In the genomic region with DNA sequence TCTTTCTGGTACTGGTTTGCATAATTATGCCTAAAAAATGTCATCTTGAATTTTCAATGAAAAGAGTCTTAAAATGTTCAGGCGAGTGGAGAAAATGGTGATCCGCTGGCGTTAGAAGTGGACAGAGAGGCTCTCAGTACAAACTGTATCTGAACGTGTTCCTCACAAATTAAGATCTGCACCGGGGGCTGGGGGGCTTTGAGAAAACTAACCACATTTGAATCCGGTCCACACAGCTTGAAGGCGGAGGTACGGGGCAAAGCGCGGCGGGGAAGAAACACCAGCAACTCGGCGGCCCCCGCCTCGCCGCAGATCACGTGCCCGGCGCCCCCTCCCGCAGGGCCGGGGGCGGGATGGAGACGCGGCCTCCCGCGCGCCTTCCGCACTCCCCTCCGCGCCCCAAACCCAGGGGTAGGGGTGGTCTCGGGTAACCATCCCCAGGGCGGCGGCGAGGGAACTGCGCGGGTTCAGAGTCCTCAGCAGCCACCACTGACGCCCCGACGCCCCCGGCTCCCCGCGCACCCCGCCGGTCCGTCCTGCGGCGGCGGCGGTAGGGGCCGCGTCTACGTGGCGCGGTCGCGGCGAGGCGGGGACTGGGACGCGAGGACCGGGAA, we compare ENCODE assay signal across 8 cellular contexts. TPM values are rescaled to one million over a fixed set of nuclear protein-coding genes. Genes with fewer than 3 reads are reported as not detected.
A peak's percentile ranks its signal among the peaks of the same experiment; 100 is the strongest.
DNase-seq lines count a peak whose midpoint lies in the region; ATAC-seq and TF ChIP-seq lines count a peak whose summit lies in the region.

No MANE protein-coding gene starts in this region.

- peak overlapping the region; percentile 67 for H3K4me3 ChIP-seq in effector memory CD4-positive, alpha-beta T cell (ENCODE audit: insufficient read depth, low read depth, low read length, poor library complexity, severe bottlenecking)

- POLR2A ChIA-PET in CD4-positive, alpha-beta T cell (lab: Charles Lee) = interaction anchor here (1.0 to 8.5 kb wide), 11 partner anchors 14 to 235 kb away, joined by 3 to 120 read pairs (median 5); a partner anchor contains a TSS
- POLR2A ChIA-PET in activated CD4-positive, alpha-beta T cell treated with anti-CD3 and anti-CD28 coated beads, Interleukin-2, amount 10 ng/mL, durations not matched to agents 7 days and 5 days (lab: Charles Lee) = interaction anchor here (0.7 kb wide), 1 partner anchor 50 kb away, joined by 3 read pairs; no protein-coding TSS in a partner anchor

- peak overlapping the region; percentile 88 for H3K27ac Mint-ChIP-seq in CD4-positive, alpha-beta T cell
- H3K27ac Mint-ChIP-seq in activated CD4-positive, alpha-beta T cell treated with anti-CD3 and anti-CD28 coated beads, Interleukin-2, amount 10 ng/mL, durations not matched to agents 7 days and 5 days = peak overlapping the region; percentile 94
- H3K27ac Mint-ChIP-seq in mesothelial cell of epicardium = peak overlapping the region; percentile 92
- peak overlapping the region; percentile 84 for H3K27ac Mint-ChIP-seq in stimulated activated effector memory CD8-positive, alpha-beta T cell treated with anti-CD3 and anti-CD28 coated beads, Interleukin-12 subunit alpha, Interleukin-12 subunit beta, amount 100 ng/mL, for 72 hours

- H3K4me1 Mint-ChIP-seq in CD4-positive, alpha-beta T cell (ENCODE audit: low read depth) = peaks cover 74% of the 10 kb centered on the region
- H3K4me1 Mint-ChIP-seq in activated CD4-positive, alpha-beta T cell treated with anti-CD3 and anti-CD28 coated beads, Interleukin-2, amount 10 ng/mL, durations not matched to agents 7 days and 5 days = peaks cover 71% of the 10 kb centered on the region
- H3K4me1 Mint-ChIP-seq in mesothelial cell of epicardium = peaks cover 54% of the 10 kb centered on the region
- peaks cover 42% of the 10 kb centered on the region for H3K4me1 Mint-ChIP-seq in stimulated activated effector memory CD8-positive, alpha-beta T cell treated with anti-CD3 and anti-CD28 coated beads, Interleukin-12 subunit alpha, Interleukin-12 subunit beta, amount 100 ng/mL, for 72 hours

- no peak for TF ChIP-seq CTCF in CD4-positive, alpha-beta T cell (IDR thresholded peaks at IDR 0.05)
- TF ChIP-seq CTCF in mesothelial cell of epicardium (IDR thresholded peaks at IDR 0.05; ENCODE audit: unreplicated experiment) = no peak

- H3K4me1 ChIP-seq in effector memory CD4-positive, alpha-beta T cell (ENCODE audit: control insufficient read depth, insufficient read depth, low read length, poor library complexity, severe bottlenecking) = peaks cover 41% of the 10 kb centered on the region

- peak overlapping the region; percentile 49 for H3K27ac ChIP-seq in CD4-positive, alpha-beta T cell (ENCODE audit: low read depth, low read length)
- H3K27ac ChIP-seq in effector memory CD4-positive, alpha-beta T cell (ENCODE audit: insufficient read depth, low read length, poor library complexity, severe bottlenecking) = peak overlapping the region; percentile 83

- H3K27me3 ChIP-seq in CD4-positive, alpha-beta T cell (ENCODE audit: control insufficient read depth, insufficient read depth, low read length) = no peaks in the 10 kb centered on the region
- no peaks in the 10 kb centered on the region for H3K27me3 ChIP-seq in effector memory CD4-positive, alpha-beta T cell (replicated peaks; ENCODE audit: control insufficient read depth, insufficient read depth, low read length, poor library complexity, severe bottlenecking)

- no peaks in the 10 kb centered on the region for H3K9me3 ChIP-seq in CD4-positive, alpha-beta T cell (ENCODE audit: control insufficient read depth, low read length)
- no peaks in the 10 kb centered on the region for H3K9me3 ChIP-seq in effector memory CD4-positive, alpha-beta T cell (ENCODE audit: control insufficient read depth, low read length)

- peak; percentile 15 to 56 (median 28) for DNase-seq in CD4-positive, alpha-beta T cell
- DNase-seq in LHCN-M2 (ENCODE audit: low read depth) = peak; percentile 18
- DNase-seq in activated CD4-positive, alpha-beta T cell treated with anti-CD3 and anti-CD28 coated beads, Interleukin-2, amount 10 ng/mL, durations not matched to agents 7 days and 5 days = peak; percentile 45
- DNase-seq in effector memory CD4-positive, alpha-beta T cell = peak; percentile 43 to 53 (median 44)
- peak in 1 of 2 experiments; percentile 69 for DNase-seq in mesothelial cell of epicardium (ENCODE audit: low spot score in 2 of 2, unreplicated experiment in 2 of 2)
- peak in 1 of 2 donors; percentile 82 for DNase-seq in stimulated activated effector memory CD8-positive, alpha-beta T cell treated with anti-CD3 and anti-CD28 coated beads, Interleukin-12 subunit alpha, Interleukin-12 subunit beta, amount 100 ng/mL, for 72 hours (ENCODE audit: low spot score in 2 of 2)
- DNase-seq in NCI-H1694 treated with DMSO at 0.1 percent for 48 hours (lab: John Stamatoyannopoulos, UW) = no peak

- no peaks in the 10 kb centered on the region for H3K9me3 Mint-ChIP-seq in CD4-positive, alpha-beta T cell
- no peaks in the 10 kb centered on the region for H3K9me3 Mint-ChIP-seq in activated CD4-positive, alpha-beta T cell treated with anti-CD3 and anti-CD28 coated beads, Interleukin-2, amount 10 ng/mL, durations not matched to agents 7 days and 5 days
- no peaks in the 10 kb centered on the region for H3K9me3 Mint-ChIP-seq in mesothelial cell of epicardium
- no peaks in the 10 kb centered on the region for H3K9me3 Mint-ChIP-seq in stimulated activated effector memory CD8-positive, alpha-beta T cell treated with anti-CD3 and anti-CD28 coated beads, Interleukin-12 subunit alpha, Interleukin-12 subunit beta, amount 100 ng/mL, for 72 hours

- peaks cover 41% of the 10 kb centered on the region for H3K36me3 Mint-ChIP-seq in CD4-positive, alpha-beta T cell (ENCODE audit: low read depth)
- H3K36me3 Mint-ChIP-seq in activated CD4-positive, alpha-beta T cell treated with anti-CD3 and anti-CD28 coated beads, Interleukin-2, amount 10 ng/mL, durations not matched to agents 7 days and 5 days (ENCODE audit: low read depth) = peaks cover 38% of the 10 kb centered on the region
- H3K36me3 Mint-ChIP-seq in mesothelial cell of epicardium = peaks cover 25% of the 10 kb centered on the region
- H3K36me3 Mint-ChIP-seq in stimulated activated effector memory CD8-positive, alpha-beta T cell treated with anti-CD3 and anti-CD28 coated beads, Interleukin-12 subunit alpha, Interleukin-12 subunit beta, amount 100 ng/mL, for 72 hours = peaks cover 56% of the 10 kb centered on the region

- CTCF ChIA-PET in CD4-positive, alpha-beta T cell (lab: Charles Lee) = interaction anchor here (0.8 kb wide), 1 partner anchor 234 kb away, joined by 3 read pairs; no protein-coding TSS in a partner anchor
- CTCF ChIA-PET in activated CD4-positive, alpha-beta T cell treated with anti-CD3 and anti-CD28 coated beads, Interleukin-2, amount 10 ng/mL, durations not matched to agents 7 days and 5 days (lab: Charles Lee) = interaction anchor here (0.7 to 1.0 kb wide), 2 partner anchors 8 to 10 kb away, joined by 3 read pairs; no protein-coding TSS in a partner anchor

- no peaks in the 10 kb centered on the region for H3K36me3 ChIP-seq in effector memory CD4-positive, alpha-beta T cell (ENCODE audit: control insufficient read depth, insufficient read depth, low read length)

- H3K4me3 Mint-ChIP-seq in CD4-positive, alpha-beta T cell = peak overlapping the region; percentile 94
- H3K4me3 Mint-ChIP-seq in activated CD4-positive, alpha-beta T cell treated with anti-CD3 and anti-CD28 coated beads, Interleukin-2, amount 10 ng/mL, durations not matched to agents 7 days and 5 days = peak overlapping the region; percentile 97
- peak overlapping the region; percentile 90 for H3K4me3 Mint-ChIP-seq in mesothelial cell of epicardium
- H3K4me3 Mint-ChIP-seq in stimulated activated effector memory CD8-positive, alpha-beta T cell treated with anti-CD3 and anti-CD28 coated beads, Interleukin-12 subunit alpha, Interleukin-12 subunit beta, amount 100 ng/mL, for 72 hours = peak overlapping the region; percentile 76

- ATAC-seq in CD4-positive, alpha-beta T cell (ENCODE audit: poor library complexity) = peak; percentile 15
- peak; percentile 24 for ATAC-seq in GM21515 (IDR thresholded peaks at IDR 0.05; ENCODE audit: unreplicated experiment)
- ATAC-seq in stimulated activated effector memory CD8-positive, alpha-beta T cell treated with anti-CD3 and anti-CD28 coated beads, Interleukin-12 subunit alpha, Interleukin-12 subunit beta, amount 100 ng/mL, for 72 hours = peak; percentile 44

- intact Hi-C loops in CD4-positive, alpha-beta T cell (cut with DNase I, micrococcal nuclease) = loop anchor here (2.0 to 5.0 kb wide), 5 partner anchors 14 to 440 kb away; a partner anchor contains a TSS

- no peaks in the 10 kb centered on the region for H3K27me3 Mint-ChIP-seq in CD4-positive, alpha-beta T cell
- no peaks in the 10 kb centered on the region for H3K27me3 Mint-ChIP-seq in activated CD4-positive, alpha-beta T cell treated with anti-CD3 and anti-CD28 coated beads, Interleukin-2, amount 10 ng/mL, durations not matched to agents 7 days and 5 days
- no peaks in the 10 kb centered on the region for H3K27me3 Mint-ChIP-seq in mesothelial cell of epicardium (ENCODE audit: low read depth)

RNA-seq across cellular contexts. Expression of a gene that starts 0.5 kb away (rescaled TPM):
- 10 to 100 TPM; 48.7 to 49.0 TPM for total RNA-seq in CD4-positive, alpha-beta T cell
- 38.9 and 42.0 TPM in 2 replicates for total RNA-seq in LHCN-M2 (2014; rRNA removed)
- polyA plus RNA-seq in LHCN-M2 (2012) = 14.4 TPM
- total RNA-seq in activated CD4-positive, alpha-beta T cell treated with anti-CD3 and anti-CD28 coated beads, Interleukin-2, amount 10 ng/mL, durations not matched to agents 7 days and 5 days = 100 to 1,000 TPM in 1 of 2 experiments, 10 to 100 TPM in 1; 99.6 to 106 TPM
- total RNA-seq in mesothelial cell of epicardium = 39.3 to 44.9 TPM (median 42.2 TPM) in 3 replicates
